Comparison of ENCODE assay signal across 1 cellular context in the genomic region with DNA sequence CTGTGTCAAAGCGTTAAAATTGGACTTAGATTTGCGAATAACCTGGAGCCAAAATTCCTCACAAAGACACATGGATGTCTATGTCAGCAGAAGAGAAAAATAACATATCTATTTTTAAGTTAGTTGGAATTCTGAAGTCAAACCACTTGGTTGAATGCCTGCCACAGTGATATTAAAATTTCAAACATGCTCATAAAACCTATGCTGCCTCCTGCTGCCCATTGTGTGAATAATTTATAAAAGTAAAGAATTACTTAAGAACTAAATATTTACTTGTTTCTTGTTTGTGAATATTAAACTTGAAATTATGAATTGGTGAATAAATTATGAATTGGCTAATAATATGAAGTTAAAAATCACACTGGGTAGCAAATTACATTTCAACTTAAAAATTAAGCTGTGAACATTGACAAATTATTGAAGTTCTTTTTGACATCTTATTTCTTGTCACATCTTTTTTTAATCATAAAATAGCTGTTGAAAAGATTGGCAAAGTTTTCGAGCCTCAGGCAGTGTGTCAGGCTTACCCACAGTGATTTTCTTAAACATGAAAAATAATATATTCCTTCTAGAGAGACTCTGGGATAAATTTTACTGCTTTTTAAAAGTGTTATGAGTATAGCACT.
TF ChIP-seq lines count a peak whose summit lies in the region.

No MANE protein-coding gene starts in this region.

TF ChIP-seq in H1, 55 proteins besides CTCF, POLR2A, EP300 and RAD21 (continued from another document):
- TF ChIP-seq RXRA (IDR thresholded peaks at IDR 0.05; ENCODE audit: insufficient read depth, low read depth, low read length) (no peak), YY1 (IDR thresholded peaks at IDR 0.05; ENCODE audit: low read depth, low read length) (no peak), EZH2 (IDR thresholded peaks at IDR 0.05; ENCODE audit: low read depth, low read length, severe bottlenecking) (no peak), PHF8 (conservative IDR thresholded peaks at IDR 0.05; ENCODE audit: low read depth, low read length) (no peak), SP4 (IDR thresholded peaks at IDR 0.05; ENCODE audit: low read length) (no peak), RBBP5 (IDR thresholded peaks at IDR 0.05; ENCODE audit: borderline replicate concordance, low read depth, low read length) (no peak)
- TF ChIP-seq, protein P1, sequence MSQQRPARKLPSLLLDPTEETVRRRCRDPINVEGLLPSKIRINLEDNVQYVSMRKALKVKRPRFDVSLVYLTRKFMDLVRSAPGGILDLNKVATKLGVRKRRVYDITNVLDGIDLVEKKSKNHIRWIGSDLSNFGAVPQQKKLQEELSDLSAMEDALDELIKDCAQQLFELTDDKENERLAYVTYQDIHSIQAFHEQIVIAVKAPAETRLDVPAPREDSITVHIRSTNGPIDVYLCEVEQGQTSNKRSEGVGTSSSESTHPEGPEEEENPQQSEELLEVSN (IDR thresholded peaks at IDR 0.05): no peak
